Comparison of ENCODE assay signal across 8 cellular contexts in the genomic region with DNA sequence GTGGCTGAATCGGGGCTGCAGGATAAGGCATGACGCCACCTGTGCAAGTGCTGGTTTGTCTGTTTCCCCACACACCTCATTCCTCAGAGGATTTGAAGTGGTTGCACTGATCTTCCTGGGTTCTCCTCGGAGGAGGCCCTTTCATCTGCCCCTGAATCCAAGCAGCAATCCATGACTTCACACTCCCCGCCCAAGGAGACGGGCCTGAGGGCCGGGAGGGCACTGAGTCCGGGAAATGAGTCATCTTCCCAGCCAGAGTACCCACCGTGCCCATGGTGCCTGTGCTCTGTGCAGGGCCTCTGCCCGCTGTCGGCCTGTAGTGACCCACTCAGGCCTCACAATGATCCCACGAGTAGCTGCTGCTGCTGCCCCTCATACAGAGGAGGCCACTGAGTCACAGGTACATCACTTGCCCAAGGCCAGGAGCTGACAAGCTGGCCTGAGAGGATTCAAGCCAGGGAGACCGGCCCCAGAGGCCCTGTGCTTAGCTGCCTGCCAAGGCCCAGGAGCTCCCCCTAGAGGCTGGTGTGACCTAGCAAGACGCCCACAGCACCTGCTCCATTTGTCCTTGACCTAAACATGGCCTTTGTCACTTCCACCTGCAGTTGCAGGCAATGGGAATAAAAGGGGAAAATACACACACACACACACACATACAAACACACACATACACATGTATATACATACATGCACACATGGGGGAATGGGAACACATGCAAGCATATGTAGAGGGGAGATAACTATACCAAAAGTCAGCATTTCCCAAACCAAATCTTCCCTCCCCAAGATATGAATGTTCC.
DNase-seq lines count a peak whose midpoint lies in the region; ATAC-seq, FAIRE-seq and TF ChIP-seq lines count a peak whose summit lies in the region.

No MANE protein-coding gene starts in this region.

- no peaks in the 10 kb centered on the region for H3K4me1 ChIP-seq in SK-N-SH (ENCODE audit: control insufficient read depth in 1 of 2, insufficient read depth in 2 of 2, low read depth in 1 of 2, low read length in 1 of 2)
- peaks cover 44 to 45% of the 10 kb centered on the region in 2 experiments for H3K4me1 ChIP-seq in neutrophil (ENCODE audit: control insufficient read depth in 1 of 2, insufficient read depth in 1 of 2, low read depth in 1 of 2, low read length in 1 of 2)

- CTCF ChIA-PET in SK-N-SH (lab: Yijun Ruan, JAX): interaction anchor here (1.2 to 2.7 kb wide), 4 partner anchors 11 to 513 kb away, joined by 3 to 15 read pairs (median 4); no protein-coding TSS in a partner anchor

- TF ChIP-seq CTCF in D721Med (IDR thresholded peaks at IDR 0.05; ENCODE audit: insufficient read depth, missing control alignments) (peak; percentile 54), SK-N-SH (IDR thresholded peaks at IDR 0.05) (peak; percentile 55), epithelial cell of proximal tubule (conservative IDR thresholded peaks at IDR 0.05; ENCODE audit: low read depth, low read length) (peak; percentile 62), neutrophil (IDR thresholded peaks at IDR 0.05) (peak; percentile 47)

- FAIRE-seq in D721Med (lab: Jason Lieb, UNC): no peak

- peaks cover 4% of the 10 kb centered on the region for H3F3A ChIP-seq in SK-N-SH (replicated peaks; ENCODE audit: insufficient read depth)

- ATAC-seq in GM21526 (IDR thresholded peaks at IDR 0.05; ENCODE audit: low FRiP score, unreplicated experiment): no peak

- no peak overlapping the region for H3K27ac ChIP-seq in SK-N-SH (ENCODE audit: low read depth in 2 of 2, low read length in 1 of 2)
- no peak overlapping the region for H3K27ac ChIP-seq in neutrophil

- no peaks in the 10 kb centered on the region for H3K36me3 ChIP-seq in SK-N-SH (replicated peaks in 1 of 2; ENCODE audit: control insufficient read depth in 1 of 2, insufficient read depth in 2 of 2, low read length in 1 of 2)
- no peaks in the 10 kb centered on the region for H3K36me3 ChIP-seq in neutrophil

- DNase-seq in D721Med (ENCODE audit: insufficient read length, low spot score) (no peak), HCEC 1CT (peak; percentile 54), SK-N-SH (peak; percentile 38), epithelial cell of proximal tubule (ENCODE audit: low read depth) (no peak), T1000 (lab: John Stamatoyannopoulos, UW) (no peak), NCI-H446 treated with DMSO at 0.1 percent for 48 hours (lab: John Stamatoyannopoulos, UW) (no peak)

- no peak overlapping the region for H3K4me2 ChIP-seq in SK-N-SH

- no peaks in the 10 kb centered on the region for H4K20me1 ChIP-seq in SK-N-SH (ENCODE audit: insufficient read depth)

- H2AFZ ChIP-seq in SK-N-SH (ENCODE audit: low read depth): no peak overlapping the region

- peaks cover 20% of the 10 kb centered on the region for H3K9me3 ChIP-seq in SK-N-SH
- H3K9me3 ChIP-seq in neutrophil: no peaks in the 10 kb centered on the region

- 0 out of 2 replicates have a peak, but pooled peaks have one; percentile 19 for TF ChIP-seq RAD21 in SK-N-SH (IDR thresholded peaks at IDR 0.05; ENCODE audit: low read length)

- POLR2A ChIA-PET in SK-N-SH (lab: Yijun Ruan, JAX): no interaction called here

- no peak overlapping the region for H3K9ac ChIP-seq in SK-N-SH

- H3K27me3 ChIP-seq in SK-N-SH (ENCODE audit: insufficient read depth): peaks cover 35% of the 10 kb centered on the region
- peaks cover 16% of the 10 kb centered on the region for H3K27me3 ChIP-seq in neutrophil

- TF ChIP-seq EP300 in SK-N-SH (IDR thresholded peaks at IDR 0.05; ENCODE audit: borderline replicate concordance in 1 of 2, low read depth in 1 of 2, low read length in 1 of 2): no peak

- WGBS in SK-N-SH (ENCODE audit: low lambda C conversion rate): 26% methylated on average over 13 of the region's 13 CpGs

- no peaks in the 10 kb centered on the region for H3K9me2 ChIP-seq in SK-N-SH

- H3K4me3 ChIP-seq in SK-N-SH (ENCODE audit: low read depth in 2 of 2, low read length in 1 of 2) (no peak overlapping the region; a peak in 1 of 4 replicates), epithelial cell of proximal tubule (ENCODE audit: low read depth, low read length) (no peak overlapping the region), neutrophil (ENCODE audit: low read depth in 1 of 2, low read length in 1 of 2) (no peak overlapping the region)

- H3K79me2 ChIP-seq in SK-N-SH (ENCODE audit: insufficient read depth): no peaks in the 10 kb centered on the region

TF ChIP-seq in SK-N-SH, 30 proteins besides CTCF, POLR2A, EP300 and RAD21:
- TF ChIP-seq SMC3 (IDR thresholded peaks at IDR 0.05; ENCODE audit: low read depth, low read length): peak; percentile 19
- TF ChIP-seq RXRA (IDR thresholded peaks at IDR 0.05; ENCODE audit: borderline replicate concordance, low read depth): no peak

Comparison
In these comparisons a context has a peak if more than half of its experiments do, and no peak if none do; other contexts are left out.
1. DNase-seq: peak in HCEC 1CT (single experiment) and SK-N-SH (single experiment); none in D721Med (single experiment), epithelial cell of proximal tubule (single experiment), T1000 (single experiment) and NCI-H446 treated with DMSO at 0.1 percent for 48 hours (single experiment).
2. Peak in every context shown above with its lines, with median percentiles within 50 percentile points of each other: CTCF ChIP-seq.